In genomic region chr2:235894839-235895238, GRCh38 we compare ENCODE assay signal across 5 cellular contexts.
"Had no signal": no experiment of that assay in that cellular context is flagged by ENCODE, and none has a peak within 500 bp of the region (broad histone marks: within the 10 kb centered on the region; RNA-seq: fewer than 3 reads in every experiment).

No MANE protein-coding gene starts in this region.

- DNase-seq: H9, HCEC 1CT had no signal

- ATAC-seq: GM23338, HepG2 had no signal

- H3K4me3 ChIP-seq: GM23338 had no signal

- H3K27ac ChIP-seq: HL-60 had no signal
